In the genomic region with DNA sequence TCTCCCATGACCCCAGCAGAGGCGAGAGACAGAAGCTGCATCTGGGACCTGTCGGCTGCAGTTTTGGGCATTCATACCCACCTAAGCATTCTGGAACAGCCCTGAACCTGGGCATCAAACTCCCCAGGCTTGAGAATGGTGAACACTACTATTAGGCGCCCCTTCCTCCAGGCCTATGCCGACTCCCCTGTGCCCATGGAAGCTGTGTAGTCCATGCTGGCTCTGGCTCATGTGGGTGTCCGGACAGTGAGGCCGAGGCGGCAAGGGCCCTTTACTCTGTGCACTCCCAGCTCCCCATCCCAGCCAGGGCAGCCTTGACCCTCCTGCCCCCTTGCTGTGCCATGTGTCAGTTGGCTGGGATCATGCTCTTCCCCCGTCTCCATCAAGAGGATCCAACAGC, we compare ENCODE assay signal across 15 cellular contexts.
DNase-seq lines count a peak whose midpoint lies in the region; ATAC-seq and TF ChIP-seq lines count a peak whose summit lies in the region.
"Had no signal": no experiment of that assay in that cellular context is flagged by ENCODE, and none has a peak within 500 bp of the region (broad histone marks: within the 10 kb centered on the region; RNA-seq: fewer than 3 reads in every experiment).

No MANE protein-coding gene starts in this region.

- H3K79me2 ChIP-seq in SK-N-SH (ENCODE audit: insufficient read depth): no peaks in the 10 kb centered on the region

- H3K27me3 ChIP-seq in SK-N-SH (ENCODE audit: insufficient read depth) (no peaks in the 10 kb centered on the region), muscle layer of duodenum (ENCODE audit: low read depth, low read length) (no peaks in the 10 kb centered on the region), suprapubic skin (no peaks in the 10 kb centered on the region)
- H3K27me3 ChIP-seq: SJSA1 had no signal

- no peaks in the 10 kb centered on the region for H4K20me1 ChIP-seq in SK-N-SH (ENCODE audit: insufficient read depth)

- DNase-seq in SK-N-SH: no peak
- no peak for DNase-seq in caudate nucleus (lab: John Stamatoyannopoulos, UW)
- no peak for DNase-seq in suprapubic skin (ENCODE audit: low spot score in 2 of 2)
- no peak for DNase-seq in HuH-7.5 (ENCODE audit: low spot score)
- DNase-seq in NOMO-1 (lab: John Stamatoyannopoulos, UW; ENCODE audit: unreplicated experiment in 2 of 2): no peak
- DNase-seq in T1000 (lab: John Stamatoyannopoulos, UW): no peak
- DNase-seq: activated CD4-positive, CD25-positive, alpha-beta regulatory T cell; HCEC 1CT; NCI-H146; stimulated activated CD4-positive, alpha-beta T cell treated with anti-CD3 and anti-CD28 coated beads, Interleukin-1b, Interleukin-23, amount 100 ng/mL, for 48 hours had no signal

- H2AFZ ChIP-seq in SK-N-SH (ENCODE audit: low read depth): no peak overlapping the region

- no peak overlapping the region for H3K4me3 ChIP-seq in SK-N-SH (ENCODE audit: low read depth in 2 of 2, low read length in 1 of 2)
- H3K4me3 ChIP-seq in muscle layer of duodenum (ENCODE audit: low read depth in 1 of 2, low read length in 2 of 2): no peak overlapping the region
- no peak overlapping the region for H3K4me3 ChIP-seq in suprapubic skin
- H3K4me3 ChIP-seq: SJSA1 had no signal

- POLR2A ChIA-PET in SK-N-SH (lab: Yijun Ruan, JAX): interaction anchor here (0.9 to 15.4 kb wide), 7 partner anchors 10 to 92 kb away, joined by 3 to 609 read pairs (median 15); a partner anchor contains a TSS

- H3K27ac ChIP-seq in SK-N-SH (ENCODE audit: low read depth in 2 of 2, low read length in 1 of 2): peak overlapping the region in 1 of 2 experiments; percentile 96; a peak in 3 of 4 replicates
- H3K27ac ChIP-seq in caudate nucleus (ENCODE audit: low read depth, low read length): peak overlapping the region; percentile 58
- H3K27ac ChIP-seq in muscle layer of duodenum (ENCODE audit: low read length): peak overlapping the region; percentile 45
- peak overlapping the region; percentile 46 for H3K27ac ChIP-seq in suprapubic skin
- H3K27ac ChIP-seq: 22Rv1, neutrophil, SJSA1 had no signal

- H3K9ac ChIP-seq in SK-N-SH: no peak overlapping the region

- peaks cover 17% of the 10 kb centered on the region for H3F3A ChIP-seq in SK-N-SH (replicated peaks; ENCODE audit: insufficient read depth)

- ATAC-seq in SK-N-SH treated with all-trans-retinoic acid at 6 μM for 48 hours: no peak

- H3K9me2 ChIP-seq in SK-N-SH: no peaks in the 10 kb centered on the region

- H3K4me1 ChIP-seq in SK-N-SH (ENCODE audit: control insufficient read depth in 1 of 2, insufficient read depth in 2 of 2, low read depth in 1 of 2, low read length in 1 of 2) (peaks cover 24 to 65% of the 10 kb centered on the region in 2 experiments), muscle layer of duodenum (ENCODE audit: control insufficient read depth in 1 of 2, insufficient read depth in 2 of 2, low read length in 2 of 2) (peaks cover 21 to 40% of the 10 kb centered on the region in 2 donors), suprapubic skin (peaks cover 62% of the 10 kb centered on the region)

- no peak for TF ChIP-seq POLR2A in suprapubic skin (IDR thresholded peaks at IDR 0.05)

- H3K36me3 ChIP-seq in SK-N-SH (replicated peaks in 1 of 2; ENCODE audit: control insufficient read depth in 1 of 2, insufficient read depth in 2 of 2, low read length in 1 of 2): peaks cover 8 to 12% of the 10 kb centered on the region in 2 experiments
- H3K36me3 ChIP-seq in muscle layer of duodenum (ENCODE audit: control insufficient read depth in 1 of 2, insufficient read depth in 2 of 2, low read length in 2 of 2): no peaks in the 10 kb centered on the region
- H3K36me3 ChIP-seq in suprapubic skin: peaks cover 11% of the 10 kb centered on the region

- H3K4me2 ChIP-seq in SK-N-SH: peak overlapping the region; percentile 29; the same call in 1 of the 2 replicates

- WGBS in SK-N-SH (ENCODE audit: low lambda C conversion rate): 97% methylated on average over 8 of the region's 8 CpGs
- WGBS in suprapubic skin: 87% methylated on average over 5 of the region's 8 CpGs

- TF ChIP-seq CTCF in SK-N-SH (IDR thresholded peaks at IDR 0.05) (no peak), suprapubic skin (IDR thresholded peaks at IDR 0.05) (no peak)

- no peaks in the 10 kb centered on the region for H3K9me3 ChIP-seq in SK-N-SH
- no peaks in the 10 kb centered on the region for H3K9me3 ChIP-seq in muscle layer of duodenum (ENCODE audit: control insufficient read depth in 1 of 2, low read length in 2 of 2)
- H3K9me3 ChIP-seq in suprapubic skin: no peaks in the 10 kb centered on the region
- H3K9me3 ChIP-seq: neutrophil, SJSA1 had no signal

- TF ChIP-seq RAD21 in SK-N-SH (IDR thresholded peaks at IDR 0.05; ENCODE audit: low read length): no peak

- CTCF ChIA-PET in SK-N-SH (lab: Yijun Ruan, JAX): interaction anchor here (0.9 to 16.9 kb wide), 22 partner anchors 10 to 409 kb away, joined by 3 to 820 read pairs (median 7); a partner anchor contains a TSS

- TF ChIP-seq EP300 in SK-N-SH (IDR thresholded peaks at IDR 0.05; ENCODE audit: borderline replicate concordance in 1 of 2, low read depth in 1 of 2, low read length in 1 of 2) (no peak), suprapubic skin (IDR thresholded peaks at IDR 0.05) (no peak)

TF ChIP-seq in SK-N-SH, 30 proteins besides CTCF, POLR2A, EP300 and RAD21:
- no peak for TF ChIP-seq FOXM1 (IDR thresholded peaks at IDR 0.05; ENCODE audit: low read depth)
- no peak for TF ChIP-seq POLR2AphosphoS5 (IDR thresholded peaks at IDR 0.05; ENCODE audit: low read depth, low read length)
- TF ChIP-seq TCF12 (IDR thresholded peaks at IDR 0.05): no peak
- no peak for TF ChIP-seq FOXJ3 (CRISPR knock-in tag; IDR thresholded peaks at IDR 0.05)
- TF ChIP-seq SIN3A (IDR thresholded peaks at IDR 0.05; ENCODE audit: borderline replicate concordance, low read depth, low read length): no peak
- TF ChIP-seq, protein P1, sequence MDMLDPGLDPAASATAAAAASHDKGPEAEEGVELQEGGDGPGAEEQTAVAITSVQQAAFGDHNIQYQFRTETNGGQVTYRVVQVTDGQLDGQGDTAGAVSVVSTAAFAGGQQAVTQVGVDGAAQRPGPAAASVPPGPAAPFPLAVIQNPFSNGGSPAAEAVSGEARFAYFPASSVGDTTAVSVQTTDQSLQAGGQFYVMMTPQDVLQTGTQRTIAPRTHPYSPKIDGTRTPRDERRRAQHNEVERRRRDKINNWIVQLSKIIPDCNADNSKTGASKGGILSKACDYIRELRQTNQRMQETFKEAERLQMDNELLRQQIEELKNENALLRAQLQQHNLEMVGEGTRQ (IDR thresholded peaks at IDR 0.05; ENCODE audit: borderline replicate concordance, low read depth, low read length): no peak
- TF ChIP-seq, protein P2, sequence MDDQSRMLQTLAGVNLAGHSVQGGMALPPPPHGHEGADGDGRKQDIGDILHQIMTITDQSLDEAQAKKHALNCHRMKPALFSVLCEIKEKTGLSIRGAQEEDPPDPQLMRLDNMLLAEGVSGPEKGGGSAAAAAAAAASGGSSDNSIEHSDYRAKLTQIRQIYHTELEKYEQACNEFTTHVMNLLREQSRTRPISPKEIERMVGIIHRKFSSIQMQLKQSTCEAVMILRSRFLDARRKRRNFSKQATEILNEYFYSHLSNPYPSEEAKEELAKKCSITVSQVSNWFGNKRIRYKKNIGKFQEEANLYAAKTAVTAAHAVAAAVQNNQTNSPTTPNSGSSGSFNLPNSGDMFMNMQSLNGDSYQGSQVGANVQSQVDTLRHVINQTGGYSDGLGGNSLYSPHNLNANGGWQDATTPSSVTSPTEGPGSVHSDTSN (IDR thresholded peaks at IDR 0.05): no peak
- TF ChIP-seq, protein P3, sequence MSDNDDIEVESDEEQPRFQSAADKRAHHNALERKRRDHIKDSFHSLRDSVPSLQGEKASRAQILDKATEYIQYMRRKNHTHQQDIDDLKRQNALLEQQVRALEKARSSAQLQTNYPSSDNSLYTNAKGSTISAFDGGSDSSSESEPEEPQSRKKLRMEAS (IDR thresholded peaks at IDR 0.05; ENCODE audit: low read depth): no peak
- no peak for TF ChIP-seq NRF1 (IDR thresholded peaks at IDR 0.05; ENCODE audit: low read depth, low read length)
- TF ChIP-seq MXI1 (IDR thresholded peaks at IDR 0.05; ENCODE audit: low read depth, low read length): no peak
- TF ChIP-seq SMC3 (IDR thresholded peaks at IDR 0.05; ENCODE audit: low read depth, low read length): no peak

TF ChIP-seq in SK-N-SH treated with all-trans-retinoic acid at 6 μM for 48 hours, 23 proteins besides CTCF, POLR2A, EP300 and RAD21:
- TF ChIP-seq, protein P4, sequence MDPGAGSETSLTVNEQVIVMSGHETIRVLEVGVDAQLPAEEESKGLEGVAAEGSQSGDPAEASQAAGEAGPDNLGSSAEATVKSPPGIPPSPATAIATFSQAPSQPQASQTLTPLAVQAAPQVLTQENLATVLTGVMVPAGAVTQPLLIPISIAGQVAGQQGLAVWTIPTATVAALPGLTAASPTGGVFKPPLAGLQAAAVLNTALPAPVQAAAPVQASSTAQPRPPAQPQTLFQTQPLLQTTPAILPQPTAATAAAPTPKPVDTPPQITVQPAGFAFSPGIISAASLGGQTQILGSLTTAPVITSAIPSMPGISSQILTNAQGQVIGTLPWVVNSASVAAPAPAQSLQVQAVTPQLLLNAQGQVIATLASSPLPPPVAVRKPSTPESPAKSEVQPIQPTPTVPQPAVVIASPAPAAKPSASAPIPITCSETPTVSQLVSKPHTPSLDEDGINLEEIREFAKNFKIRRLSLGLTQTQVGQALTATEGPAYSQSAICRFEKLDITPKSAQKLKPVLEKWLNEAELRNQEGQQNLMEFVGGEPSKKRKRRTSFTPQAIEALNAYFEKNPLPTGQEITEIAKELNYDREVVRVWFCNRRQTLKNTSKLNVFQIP (CRISPR knock-in tag; IDR thresholded peaks at IDR 0.05; ENCODE audit: borderline replicate concordance, low read depth): no peak
- TF ChIP-seq TOX (CRISPR knock-in tag; IDR thresholded peaks at IDR 0.05; ENCODE audit: borderline replicate concordance) (no peak), TCF4 (CRISPR knock-in tag; IDR thresholded peaks at IDR 0.05; ENCODE audit: borderline replicate concordance) (no peak), SNAI2 (CRISPR knock-in tag; IDR thresholded peaks at IDR 0.05) (no peak), GLIS3 (CRISPR knock-in tag; IDR thresholded peaks at IDR 0.05) (no peak)
- TF ChIP-seq, protein P5, sequence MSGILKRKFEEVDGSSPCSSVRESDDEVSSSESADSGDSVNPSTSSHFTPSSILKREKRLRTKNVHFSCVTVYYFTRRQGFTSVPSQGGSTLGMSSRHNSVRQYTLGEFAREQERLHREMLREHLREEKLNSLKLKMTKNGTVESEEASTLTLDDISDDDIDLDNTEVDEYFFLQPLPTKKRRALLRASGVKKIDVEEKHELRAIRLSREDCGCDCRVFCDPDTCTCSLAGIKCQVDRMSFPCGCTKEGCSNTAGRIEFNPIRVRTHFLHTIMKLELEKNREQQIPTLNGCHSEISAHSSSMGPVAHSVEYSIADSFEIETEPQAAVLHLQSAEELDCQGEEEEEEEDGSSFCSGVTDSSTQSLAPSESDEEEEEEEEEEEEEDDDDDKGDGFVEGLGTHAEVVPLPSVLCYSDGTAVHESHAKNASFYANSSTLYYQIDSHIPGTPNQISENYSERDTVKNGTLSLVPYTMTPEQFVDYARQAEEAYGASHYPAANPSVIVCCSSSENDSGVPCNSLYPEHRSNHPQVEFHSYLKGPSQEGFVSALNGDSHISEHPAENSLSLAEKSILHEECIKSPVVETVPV (CRISPR knock-in tag; IDR thresholded peaks at IDR 0.05): no peak
